Comparison of ENCODE assay signal across 1 cellular context in the genomic region with DNA sequence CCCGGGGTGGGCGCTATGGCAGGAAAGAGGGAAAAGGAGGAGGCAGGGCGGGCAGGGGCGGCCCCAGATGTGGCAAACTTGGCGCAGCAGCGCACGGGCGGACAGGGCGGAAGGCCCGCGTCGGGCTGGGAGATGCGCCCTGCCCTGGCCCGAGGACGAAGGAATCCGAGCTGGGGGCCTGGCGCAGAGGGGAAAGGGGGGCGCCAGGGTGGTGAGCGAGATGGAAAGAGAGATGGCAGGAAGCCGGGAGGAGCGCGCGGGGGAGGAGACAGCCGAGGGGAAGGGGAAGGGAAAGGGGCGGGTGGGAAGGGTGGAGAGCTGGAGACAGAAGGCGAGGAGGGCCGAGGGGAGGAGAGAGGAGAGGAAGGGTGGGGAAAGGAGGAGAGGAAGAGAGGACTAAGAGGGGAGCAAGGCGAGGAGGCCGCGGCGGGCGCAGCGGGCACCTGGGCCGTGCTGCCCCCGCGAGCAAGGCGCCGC.
TF ChIP-seq lines count a peak whose summit lies in the region.

A gene (plus strand): TSS at position 380 of the 477 bp plus-strand sequence. CDS start 147 bp downstream, outside the sequence.

TF ChIP-seq in HEK293, 187 proteins besides CTCF, POLR2A, EP300 and RAD21 (continued from another document and continues in another):
- TF ChIP-seq ZNF274 (IDR thresholded peaks at IDR 0.05; ENCODE audit: low read length) (no peak), ZNF274 (tag by site-specific recombination; IDR thresholded peaks at IDR 0.05; ENCODE audit: borderline replicate concordance) (no peak), ZNF138 (tag by site-specific recombination; IDR thresholded peaks at IDR 0.05; ENCODE audit: borderline replicate concordance) (no peak), ZNF571 (tag by site-specific recombination; IDR thresholded peaks at IDR 0.05) (no peak), ZNF114 (tag by site-specific recombination; IDR thresholded peaks at IDR 0.05) (no peak), ZFHX2 (tag by site-specific recombination; conservative IDR thresholded peaks at IDR 0.05) (peak; percentile 77), ZEB2 (tag by site-specific recombination; IDR thresholded peaks at IDR 0.05) (no peak; the same call in 1 of the 2 replicates), ZNF248 (tag by site-specific recombination; IDR thresholded peaks at IDR 0.05) (no peak), KLF1 (tag by site-specific recombination; IDR thresholded peaks at IDR 0.05) (peak; percentile 88), ZNF585B (tag by site-specific recombination; IDR thresholded peaks at IDR 0.05) (no peak), ZNF324 (tag by site-specific recombination; IDR thresholded peaks at IDR 0.05) (no peak), KLF7 (tag by site-specific recombination; IDR thresholded peaks at IDR 0.05; ENCODE audit: borderline replicate concordance) (no peak), SP2 (tag by site-specific recombination; IDR thresholded peaks at IDR 0.05) (peak; percentile 94), ZNF221 (tag by site-specific recombination; IDR thresholded peaks at IDR 0.05; ENCODE audit: borderline replicate concordance) (no peak), KLF16 (tag by site-specific recombination; IDR thresholded peaks at IDR 0.05) (peak; percentile 63; the same call in 1 of the 2 replicates), ZNF621 (tag by site-specific recombination; IDR thresholded peaks at IDR 0.05) (no peak), ZNF629 (tag by site-specific recombination; IDR thresholded peaks at IDR 0.05) (no peak), ZNF394 (tag by site-specific recombination; IDR thresholded peaks at IDR 0.05; ENCODE audit: borderline replicate concordance) (no peak), ZNF404 (tag by site-specific recombination; IDR thresholded peaks at IDR 0.05) (no peak), ZNF341 (tag by site-specific recombination; IDR thresholded peaks at IDR 0.05; ENCODE audit: low read depth) (peak; percentile 98), ZNF670 (tag by site-specific recombination; IDR thresholded peaks at IDR 0.05; ENCODE audit: low read depth) (no peak), ZNF292 (tag by site-specific recombination; IDR thresholded peaks at IDR 0.05; ENCODE audit: borderline replicate concordance, low read depth) (no peak), SP3 (tag by site-specific recombination; IDR thresholded peaks at IDR 0.05) (peak; percentile 94), ZNF521 (tag by site-specific recombination; IDR thresholded peaks at IDR 0.05) (no peak), ZNF548 (tag by site-specific recombination; IDR thresholded peaks at IDR 0.05) (no peak), ZNF16 (tag by site-specific recombination; IDR thresholded peaks at IDR 0.05; ENCODE audit: low read depth) (no peak), ZSCAN16 (tag by site-specific recombination; IDR thresholded peaks at IDR 0.05) (no peak), YY1 (tag by site-specific recombination; IDR thresholded peaks at IDR 0.05) (no peak; the same call in 1 of the 2 replicates), ZNF302 (tag by site-specific recombination; IDR thresholded peaks at IDR 0.05; ENCODE audit: low read depth) (no peak), ZNF654 (tag by site-specific recombination; IDR thresholded peaks at IDR 0.05; ENCODE audit: low read depth) (no peak), KLF8 (tag by site-specific recombination; IDR thresholded peaks at IDR 0.05) (peak; percentile 75), ZSCAN30 (tag by site-specific recombination; IDR thresholded peaks at IDR 0.05) (no peak), ZBTB17 (tag by site-specific recombination; IDR thresholded peaks at IDR 0.05) (no peak; the same call in 1 of the 2 replicates), EGR2 (tag by site-specific recombination; IDR thresholded peaks at IDR 0.05; ENCODE audit: low read depth) (peak; percentile 60), ZBTB20 (tag by site-specific recombination; IDR thresholded peaks at IDR 0.05) (peak; percentile 83), ZIC2 (tag by site-specific recombination; IDR thresholded peaks at IDR 0.05) (no peak), GLI4 (tag by site-specific recombination; IDR thresholded peaks at IDR 0.05) (no peak), ZNF658 (tag by site-specific recombination; IDR thresholded peaks at IDR 0.05) (no peak)
- TF ChIP-seq, protein P1, sequence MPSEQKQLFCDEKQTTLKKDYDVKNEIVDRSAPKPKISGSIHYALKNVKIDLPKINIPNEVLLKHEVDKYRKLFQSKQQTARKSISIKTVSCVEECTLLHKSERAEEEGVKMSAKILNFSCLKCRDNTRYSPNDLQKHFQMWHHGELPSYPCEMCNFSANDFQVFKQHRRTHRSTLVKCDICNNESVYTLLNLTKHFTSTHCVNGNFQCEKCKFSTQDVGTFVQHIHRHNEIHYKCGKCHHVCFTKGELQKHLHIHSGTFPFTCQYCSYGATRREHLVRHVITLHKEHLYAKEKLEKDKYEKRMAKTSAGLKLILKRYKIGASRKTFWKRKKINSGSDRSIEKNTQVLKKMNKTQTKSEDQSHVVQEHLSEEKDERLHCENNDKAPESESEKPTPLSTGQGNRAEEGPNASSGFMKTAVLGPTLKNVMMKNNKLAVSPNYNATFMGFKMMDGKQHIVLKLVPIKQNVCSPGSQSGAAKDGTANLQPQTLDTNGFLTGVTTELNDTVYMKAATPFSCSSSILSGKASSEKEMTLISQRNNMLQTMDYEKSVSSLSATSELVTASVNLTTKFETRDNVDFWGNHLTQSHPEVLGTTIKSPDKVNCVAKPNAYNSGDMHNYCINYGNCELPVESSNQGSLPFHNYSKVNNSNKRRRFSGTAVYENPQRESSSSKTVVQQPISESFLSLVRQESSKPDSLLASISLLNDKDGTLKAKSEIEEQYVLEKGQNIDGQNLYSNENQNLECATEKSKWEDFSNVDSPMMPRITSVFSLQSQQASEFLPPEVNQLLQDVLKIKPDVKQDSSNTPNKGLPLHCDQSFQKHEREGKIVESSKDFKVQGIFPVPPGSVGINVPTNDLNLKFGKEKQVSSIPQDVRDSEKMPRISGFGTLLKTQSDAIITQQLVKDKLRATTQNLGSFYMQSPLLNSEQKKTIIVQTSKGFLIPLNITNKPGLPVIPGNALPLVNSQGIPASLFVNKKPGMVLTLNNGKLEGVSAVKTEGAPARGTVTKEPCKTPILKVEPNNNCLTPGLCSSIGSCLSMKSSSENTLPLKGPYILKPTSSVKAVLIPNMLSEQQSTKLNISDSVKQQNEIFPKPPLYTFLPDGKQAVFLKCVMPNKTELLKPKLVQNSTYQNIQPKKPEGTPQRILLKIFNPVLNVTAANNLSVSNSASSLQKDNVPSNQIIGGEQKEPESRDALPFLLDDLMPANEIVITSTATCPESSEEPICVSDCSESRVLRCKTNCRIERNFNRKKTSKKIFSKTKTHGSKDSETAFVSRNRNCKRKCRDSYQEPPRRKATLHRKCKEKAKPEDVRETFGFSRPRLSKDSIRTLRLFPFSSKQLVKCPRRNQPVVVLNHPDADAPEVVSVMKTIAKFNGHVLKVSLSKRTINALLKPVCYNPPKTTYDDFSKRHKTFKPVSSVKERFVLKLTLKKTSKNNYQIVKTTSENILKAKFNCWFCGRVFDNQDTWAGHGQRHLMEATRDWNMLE (tag by site-specific recombination; conservative IDR thresholded peaks at IDR 0.05; ENCODE audit: low read depth) = no peak
- TF ChIP-seq, protein P2, sequence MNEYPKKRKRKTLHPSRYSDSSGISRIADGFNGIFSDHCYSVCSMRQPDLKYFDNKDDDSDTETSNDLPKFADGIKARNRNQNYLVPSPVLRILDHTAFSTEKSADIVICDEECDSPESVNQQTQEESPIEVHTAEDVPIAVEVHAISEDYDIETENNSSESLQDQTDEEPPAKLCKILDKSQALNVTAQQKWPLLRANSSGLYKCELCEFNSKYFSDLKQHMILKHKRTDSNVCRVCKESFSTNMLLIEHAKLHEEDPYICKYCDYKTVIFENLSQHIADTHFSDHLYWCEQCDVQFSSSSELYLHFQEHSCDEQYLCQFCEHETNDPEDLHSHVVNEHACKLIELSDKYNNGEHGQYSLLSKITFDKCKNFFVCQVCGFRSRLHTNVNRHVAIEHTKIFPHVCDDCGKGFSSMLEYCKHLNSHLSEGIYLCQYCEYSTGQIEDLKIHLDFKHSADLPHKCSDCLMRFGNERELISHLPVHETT (tag by site-specific recombination; IDR thresholded peaks at IDR 0.05) = no peak
- TF ChIP-seq, protein P3, sequence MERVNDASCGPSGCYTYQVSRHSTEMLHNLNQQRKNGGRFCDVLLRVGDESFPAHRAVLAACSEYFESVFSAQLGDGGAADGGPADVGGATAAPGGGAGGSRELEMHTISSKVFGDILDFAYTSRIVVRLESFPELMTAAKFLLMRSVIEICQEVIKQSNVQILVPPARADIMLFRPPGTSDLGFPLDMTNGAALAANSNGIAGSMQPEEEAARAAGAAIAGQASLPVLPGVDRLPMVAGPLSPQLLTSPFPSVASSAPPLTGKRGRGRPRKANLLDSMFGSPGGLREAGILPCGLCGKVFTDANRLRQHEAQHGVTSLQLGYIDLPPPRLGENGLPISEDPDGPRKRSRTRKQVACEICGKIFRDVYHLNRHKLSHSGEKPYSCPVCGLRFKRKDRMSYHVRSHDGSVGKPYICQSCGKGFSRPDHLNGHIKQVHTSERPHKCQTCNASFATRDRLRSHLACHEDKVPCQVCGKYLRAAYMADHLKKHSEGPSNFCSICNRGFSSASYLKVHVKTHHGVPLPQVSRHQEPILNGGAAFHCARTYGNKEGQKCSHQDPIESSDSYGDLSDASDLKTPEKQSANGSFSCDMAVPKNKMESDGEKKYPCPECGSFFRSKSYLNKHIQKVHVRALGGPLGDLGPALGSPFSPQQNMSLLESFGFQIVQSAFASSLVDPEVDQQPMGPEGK (tag by site-specific recombination; IDR thresholded peaks at IDR 0.05) = peak; percentile 91
- TF ChIP-seq, protein P4, sequence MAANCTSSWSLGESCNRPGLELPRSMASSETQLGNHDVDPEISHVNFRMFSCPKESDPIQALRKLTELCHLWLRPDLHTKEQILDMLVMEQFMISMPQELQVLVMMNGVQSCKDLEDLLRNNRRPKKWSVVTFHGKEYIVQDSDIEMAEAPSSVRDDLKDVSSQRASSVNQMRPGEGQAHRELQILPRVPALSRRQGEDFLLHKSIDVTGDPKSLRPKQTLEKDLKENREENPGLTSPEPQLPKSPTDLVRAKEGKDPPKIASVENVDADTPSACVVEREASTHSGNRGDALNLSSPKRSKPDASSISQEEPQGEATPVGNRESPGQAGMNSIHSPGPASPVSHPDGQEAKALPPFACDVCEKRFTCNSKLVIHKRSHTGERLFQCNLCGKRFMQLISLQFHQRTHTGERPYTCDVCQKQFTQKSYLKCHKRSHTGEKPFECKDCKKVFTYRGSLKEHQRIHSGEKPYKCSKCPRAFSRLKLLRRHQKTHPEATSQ (tag by site-specific recombination; IDR thresholded peaks at IDR 0.05) = no peak
- TF ChIP-seq, protein P5, sequence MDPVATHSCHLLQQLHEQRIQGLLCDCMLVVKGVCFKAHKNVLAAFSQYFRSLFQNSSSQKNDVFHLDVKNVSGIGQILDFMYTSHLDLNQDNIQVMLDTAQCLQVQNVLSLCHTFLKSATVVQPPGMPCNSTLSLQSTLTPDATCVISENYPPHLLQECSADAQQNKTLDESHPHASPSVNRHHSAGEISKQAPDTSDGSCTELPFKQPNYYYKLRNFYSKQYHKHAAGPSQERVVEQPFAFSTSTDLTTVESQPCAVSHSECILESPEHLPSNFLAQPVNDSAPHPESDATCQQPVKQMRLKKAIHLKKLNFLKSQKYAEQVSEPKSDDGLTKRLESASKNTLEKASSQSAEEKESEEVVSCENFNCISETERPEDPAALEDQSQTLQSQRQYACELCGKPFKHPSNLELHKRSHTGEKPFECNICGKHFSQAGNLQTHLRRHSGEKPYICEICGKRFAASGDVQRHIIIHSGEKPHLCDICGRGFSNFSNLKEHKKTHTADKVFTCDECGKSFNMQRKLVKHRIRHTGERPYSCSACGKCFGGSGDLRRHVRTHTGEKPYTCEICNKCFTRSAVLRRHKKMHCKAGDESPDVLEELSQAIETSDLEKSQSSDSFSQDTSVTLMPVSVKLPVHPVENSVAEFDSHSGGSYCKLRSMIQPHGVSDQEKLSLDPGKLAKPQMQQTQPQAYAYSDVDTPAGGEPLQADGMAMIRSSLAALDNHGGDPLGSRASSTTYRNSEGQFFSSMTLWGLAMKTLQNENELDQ (tag by site-specific recombination; IDR thresholded peaks at IDR 0.05; ENCODE audit: low read depth) = no peak
- TF ChIP-seq, protein P6, sequence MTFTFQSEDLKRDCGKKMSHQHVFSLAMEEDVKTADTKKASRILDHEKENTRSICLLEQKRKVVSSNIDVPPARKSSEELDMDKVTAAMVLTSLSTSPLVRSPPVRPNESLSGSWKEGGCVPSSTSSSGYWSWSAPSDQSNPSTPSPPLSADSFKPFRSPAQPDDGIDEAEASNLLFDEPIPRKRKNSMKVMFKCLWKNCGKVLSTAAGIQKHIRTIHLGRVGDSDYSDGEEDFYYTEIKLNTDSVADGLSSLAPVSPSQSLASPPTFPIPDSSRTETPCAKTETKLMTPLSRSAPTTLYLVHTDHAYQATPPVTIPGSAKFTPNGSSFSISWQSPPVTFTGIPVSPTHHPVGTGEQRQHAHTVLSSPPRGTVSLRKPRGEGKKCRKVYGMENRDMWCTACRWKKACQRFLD (tag by site-specific recombination; IDR thresholded peaks at IDR 0.05) = no peak
- TF ChIP-seq, protein P7, sequence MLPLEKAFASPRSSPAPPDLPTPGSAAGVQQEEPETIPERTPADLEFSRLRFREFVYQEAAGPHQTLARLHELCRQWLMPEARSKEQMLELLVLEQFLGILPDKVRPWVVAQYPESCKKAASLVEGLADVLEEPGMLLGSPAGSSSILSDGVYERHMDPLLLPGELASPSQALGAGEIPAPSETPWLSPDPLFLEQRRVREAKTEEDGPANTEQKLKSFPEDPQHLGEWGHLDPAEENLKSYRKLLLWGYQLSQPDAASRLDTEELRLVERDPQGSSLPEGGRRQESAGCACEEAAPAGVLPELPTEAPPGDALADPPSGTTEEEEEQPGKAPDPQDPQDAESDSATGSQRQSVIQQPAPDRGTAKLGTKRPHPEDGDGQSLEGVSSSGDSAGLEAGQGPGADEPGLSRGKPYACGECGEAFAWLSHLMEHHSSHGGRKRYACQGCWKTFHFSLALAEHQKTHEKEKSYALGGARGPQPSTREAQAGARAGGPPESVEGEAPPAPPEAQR (tag by site-specific recombination; IDR thresholded peaks at IDR 0.05) = no peak
- TF ChIP-seq, protein P8, sequence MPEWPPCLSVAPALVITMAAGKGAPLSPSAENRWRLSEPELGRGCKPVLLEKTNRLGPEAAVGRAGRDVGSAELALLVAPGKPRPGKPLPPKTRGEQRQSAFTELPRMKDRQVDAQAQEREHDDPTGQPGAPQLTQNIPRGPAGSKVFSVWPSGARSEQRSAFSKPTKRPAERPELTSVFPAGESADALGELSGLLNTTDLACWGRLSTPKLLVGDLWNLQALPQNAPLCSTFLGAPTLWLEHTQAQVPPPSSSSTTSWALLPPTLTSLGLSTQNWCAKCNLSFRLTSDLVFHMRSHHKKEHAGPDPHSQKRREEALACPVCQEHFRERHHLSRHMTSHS (tag by site-specific recombination; IDR thresholded peaks at IDR 0.05) = no peak
- TF ChIP-seq, protein P9, sequence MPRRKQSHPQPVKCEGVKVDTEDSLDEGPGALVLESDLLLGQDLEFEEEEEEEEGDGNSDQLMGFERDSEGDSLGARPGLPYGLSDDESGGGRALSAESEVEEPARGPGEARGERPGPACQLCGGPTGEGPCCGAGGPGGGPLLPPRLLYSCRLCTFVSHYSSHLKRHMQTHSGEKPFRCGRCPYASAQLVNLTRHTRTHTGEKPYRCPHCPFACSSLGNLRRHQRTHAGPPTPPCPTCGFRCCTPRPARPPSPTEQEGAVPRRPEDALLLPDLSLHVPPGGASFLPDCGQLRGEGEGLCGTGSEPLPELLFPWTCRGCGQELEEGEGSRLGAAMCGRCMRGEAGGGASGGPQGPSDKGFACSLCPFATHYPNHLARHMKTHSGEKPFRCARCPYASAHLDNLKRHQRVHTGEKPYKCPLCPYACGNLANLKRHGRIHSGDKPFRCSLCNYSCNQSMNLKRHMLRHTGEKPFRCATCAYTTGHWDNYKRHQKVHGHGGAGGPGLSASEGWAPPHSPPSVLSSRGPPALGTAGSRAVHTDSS (tag by site-specific recombination; IDR thresholded peaks at IDR 0.05) = no peak
